Comparison of ENCODE assay signal across 19 cellular contexts in genomic region chr3:183401678-183402077, GRCh38. TPM values are rescaled to one million over a fixed set of nuclear protein-coding genes. Genes with fewer than 3 reads are reported as not detected.
DNase-seq lines count a peak whose midpoint lies in the region; ATAC-seq, FAIRE-seq and TF ChIP-seq lines count a peak whose summit lies in the region.
"Had no signal": no experiment of that assay in that cellular context is flagged by ENCODE, and none has a peak within 500 bp of the region (broad histone marks: within the 10 kb centered on the region; RNA-seq: fewer than 3 reads in every experiment).

No MANE protein-coding gene starts in this region.

- H3K27me3 ChIP-seq in OCI-LY3 (ENCODE audit: low read depth, low read length) (0 out of 2 replicates have a peak, but pooled peaks cover 13% of the 10 kb centered on the region), GM12878 (replicated peaks in 1 of 2; ENCODE audit: control insufficient read depth in 2 of 2, insufficient read depth in 2 of 2, low read length in 1 of 2) (no peaks in the 10 kb centered on the region; a peak in 1 of 4 replicates)

- H3K4me1 ChIP-seq in OCI-LY3 (ENCODE audit: low read length) (peaks cover 11% of the 10 kb centered on the region), GM12878 (ENCODE audit: control insufficient read depth, insufficient read depth, low read length) (no peaks in the 10 kb centered on the region), kidney (ENCODE audit: control insufficient read depth in 1 of 2, insufficient read depth in 1 of 2, low read depth in 1 of 2, low read length in 2 of 2) (no peaks in the 10 kb centered on the region)
- H3K4me1 ChIP-seq: A549 had no signal

- no peak for TF ChIP-seq EP300 in GM12878 (IDR thresholded peaks at IDR 0.05; ENCODE audit: borderline replicate concordance in 1 of 2, control insufficient read depth in 1 of 2, low read depth in 2 of 2, low read length in 2 of 2)

- H3K4me2 ChIP-seq in OCI-LY3 (ENCODE audit: low read length) (peak overlapping the region; percentile 18), GM12878 (ENCODE audit: control insufficient read depth, insufficient read depth) (no peak overlapping the region)
- H3K4me2 ChIP-seq: A549 had no signal

- intact Hi-C loops in GM12878 (cut with micrococcal nuclease; ENCODE audit: unreplicated experiment) (no loop called here), lower leg skin (cut with DNase I; ENCODE audit: low total_unique reads) (no loop called here), kidney (cut with DNase I) (no loop called here), Right ventricle myocardium inferior (cut with DNase I) (no loop called here)

- no peak for TF ChIP-seq CTCF in OCI-LY3 (IDR thresholded peaks at IDR 0.05; ENCODE audit: low read depth, low read length)
- no peak for TF ChIP-seq CTCF in GM12878 (IDR thresholded peaks at IDR 0.05 in 2 of 3, conservative IDR thresholded peaks at IDR 0.05 in 1 of 3; ENCODE audit: control insufficient read depth in 2 of 3, extremely low read depth in 1 of 3, insufficient read depth in 1 of 3, low read depth in 3 of 3, low read length in 3 of 3)
- TF ChIP-seq CTCF in lower leg skin (IDR thresholded peaks at IDR 0.05) = no peak
- TF ChIP-seq CTCF in kidney (IDR thresholded peaks at IDR 0.05; ENCODE audit: borderline replicate concordance, extremely low read depth, insufficient read depth) = no peak

- H3K4me3 ChIP-seq in OCI-LY3 (ENCODE audit: low read length) (no peak overlapping the region), GM12878 (no peak overlapping the region), lower leg skin (ENCODE audit: low read depth, poor library complexity, severe bottlenecking) (no peak overlapping the region), kidney (ENCODE audit: low read length in 2 of 2) (no peak overlapping the region)
- H3K4me3 ChIP-seq: A549, GM23248, HAP-1 had no signal

- POLR2A ChIA-PET in GM12878 (lab: Charles Lee) = interaction anchor here (0.6 kb wide), 2 partner anchors 88 to 224 kb away, joined by 4 to 6 read pairs; no protein-coding TSS in a partner anchor

- no peak for DNase-seq in GM12878 (ENCODE audit: low read depth, low spot score)
- no peak for DNase-seq in lower leg skin (ENCODE audit: low spot score in 2 of 2)
- no peak for DNase-seq in kidney
- no peak for DNase-seq in Right ventricle myocardium inferior (ENCODE audit: missing footprints)
- DNase-seq in glomerular visceral epithelial cell (ENCODE audit: extremely low spot score) = no peak
- DNase-seq: 8988T; C1 segment of cervical spinal cord; Calu3; CD4-positive, alpha-beta memory T cell; COR-L47; DMS153; DND-41; GM23248; HFFc6 had no signal

- H3K9ac ChIP-seq in OCI-LY3 (ENCODE audit: low read length) (no peak overlapping the region), GM12878 (ENCODE audit: control insufficient read depth, insufficient read depth, low read length) (no peak overlapping the region), kidney (ENCODE audit: low read length in 2 of 2) (no peak overlapping the region)
- H3K9ac ChIP-seq: GM23248 had no signal

- H3K27ac ChIP-seq in OCI-LY3 (ENCODE audit: low read length) = no peak overlapping the region
- H3K27ac ChIP-seq in GM12878 (ENCODE audit: control insufficient read depth, insufficient read depth) = no peak overlapping the region
- H3K27ac ChIP-seq in kidney (ENCODE audit: low read depth in 2 of 2, low read length in 2 of 2) = no peak overlapping the region
- H3K27ac ChIP-seq: A549, GM23248 had no signal

- H3K36me3 ChIP-seq in OCI-LY3 (replicated peaks; ENCODE audit: low read depth, low read length) (no peaks in the 10 kb centered on the region), GM12878 (ENCODE audit: control insufficient read depth in 2 of 2, insufficient read depth in 2 of 2, low read length in 1 of 2) (no peaks in the 10 kb centered on the region), kidney (ENCODE audit: control insufficient read depth in 1 of 2, insufficient read depth in 2 of 2, low read length in 2 of 2) (no peaks in the 10 kb centered on the region)
- H3K36me3 ChIP-seq: HAP-1 had no signal

- H3K79me2 ChIP-seq in OCI-LY3 (ENCODE audit: low read length) (no peaks in the 10 kb centered on the region), GM12878 (ENCODE audit: control insufficient read depth, insufficient read depth, low read length) (no peaks in the 10 kb centered on the region)

- CTCF ChIA-PET in GM12878 (lab: Yijun Ruan, JAX) = interaction anchor here (0.5 kb wide), 1 partner anchor 302 kb away, joined by 3 read pairs; no protein-coding TSS in a partner anchor

- SMC1A ChIA-PET in GM12878 (lab: Charles Lee; ENCODE audit: uncharacterized antibody, unreplicated experiment) = no interaction called here

- in situ Hi-C loops in GM12878 (cut with MboI) = no loop called here

- H2AFZ ChIP-seq in OCI-LY3 (ENCODE audit: low read depth, low read length) (no peak overlapping the region), GM12878 (ENCODE audit: control insufficient read depth, low read depth, low read length) (no peak overlapping the region)
- H2AFZ ChIP-seq: GM23248 had no signal

- ATAC-seq in GM18520 (IDR thresholded peaks at IDR 0.05; ENCODE audit: unreplicated experiment) (peak; percentile 45), GM12878 (peak; percentile 64), Right ventricle myocardium inferior (no peak)
- ATAC-seq: A549 had no signal

- TF ChIP-seq RAD21 in GM12878 (IDR thresholded peaks at IDR 0.05; ENCODE audit: insufficient read depth, low read depth, low read length) = no peak

- TF ChIP-seq POLR2A in GM12878 (IDR thresholded peaks at IDR 0.05; ENCODE audit: low read depth, low read length) = no peak
- no peak for TF ChIP-seq POLR2A in lower leg skin (IDR thresholded peaks at IDR 0.05)

- H4K20me1 ChIP-seq in OCI-LY3 (ENCODE audit: insufficient read depth, low read length) (no peaks in the 10 kb centered on the region), GM12878 (ENCODE audit: control insufficient read depth, insufficient read depth) (no peaks in the 10 kb centered on the region)

- RAD21 ChIA-PET in GM12878 (lab: Charles Lee; ENCODE audit: unreplicated experiment) = no interaction called here

- H3K9me3 ChIP-seq in OCI-LY3 (ENCODE audit: insufficient read depth, low read length) (no peaks in the 10 kb centered on the region), GM12878 (replicated peaks; ENCODE audit: control insufficient read depth, insufficient read depth, low read length) (no peaks in the 10 kb centered on the region), kidney (ENCODE audit: control insufficient read depth in 1 of 2, low read length in 2 of 2) (no peaks in the 10 kb centered on the region)
- H3K9me3 ChIP-seq: A549, HAP-1 had no signal

- 0% methylated on average over 1 of the region's 1 CpG for WGBS in GM12878 (ENCODE audit: insufficient coverage, insufficient replicate concordance, low lambda C conversion rate, missing lambda C conversion rate)
- 86 to 87% methylated on average over 1 of the region's 1 CpG for WGBS in lower leg skin, 2 donors

- BruUV-seq in GM12878 (replicated peaks; lab: Mats Ljungman, UMichigan) = no TSS peak

- FAIRE-seq in GM12878 (lab: Jason Lieb, UNC) (no peak), kidney (lab: Jason Lieb, UNC) (no peak)
- FAIRE-seq: A549, G401.6 had no signal

TF ChIP-seq in GM12878, 131 proteins besides CTCF, POLR2A, EP300 and RAD21 (continues in another document):
- no peak for TF ChIP-seq ZNF687 (IDR thresholded peaks at IDR 0.05)

RNA-seq across cellular contexts. Expression of gene MCF2L2, which starts 26.7 kb away (rescaled TPM):
- 6.4 and 7.5 TPM in 2 replicates for total RNA-seq in GM12878 (2013; cell fraction: nucleolus; rRNA removed)
- total RNA-seq in GM12878 (2014; rRNA removed) (2.8 and 2.9 TPM in 2 replicates), GM12878 (2014; rRNA removed; fragmentation: Illumina TruSeq; extraction: Trizol) (2.8 and 3.1 TPM in 2 replicates), GM12878 (2021) (1.6 and 2.2 TPM in 2 replicates), lower leg skin (1 to 10 TPM in 2 of 4 donors, under 1 TPM in 1, not detected in 1; 0.88 to 1.3 (median 1.1) TPM), kidney (1.7 TPM), Right ventricle myocardium inferior (0.22 TPM)
- polyA plus RNA-seq in GM12878 (2011; ENCODE audit: low read depth) = not detected
- polyA plus RNA-seq in GM12878 (2011; rRNA removed) (0.43 and 0.52 TPM in 2 replicates), GM12878 (2014; fragmentation: Illumina TruSeq; extraction: Trizol) (0.95 and 1.2 TPM in 2 replicates), GM12878 (2014; fragmentation: Nextera tagmentation; extraction: Ambion mirVana) (under 1 TPM; 0.37 to 0.42 TPM), GM12878 (2014; rRNA removed) (1.6 and 2.0 TPM in 2 replicates), GM12878 (2016; fragmentation: Nextera tagmentation; extraction: Ambion mirVana) (1 to 10 TPM in 1 of 2 experiments, under 1 TPM in 1; 0.72 to 1.6 TPM), kidney (ENCODE audit: insufficient read depth, low read depth, low replicate concordance) (0.32 TPM)
- polyA plus RNA-seq in GM12878 (2011; cell fraction: cytosol; rRNA removed) = 0.18 and 0.33 TPM in 2 replicates
- polyA plus RNA-seq in GM12878 (2011; cell fraction: nucleus; rRNA removed) = 0.88 and 1.0 TPM in 2 replicates
- 0.26 and 0.52 TPM in 2 replicates for polyA plus RNA-seq in GM12878 (2012)
- polyA minus RNA-seq in GM12878 (2011; rRNA and poly(A)+ RNA removed) = 1.4 and 1.7 TPM in 2 replicates
- 0.42 TPM in 1 of 2 replicates, not detected in the other for polyA minus RNA-seq in GM12878 (2011; cell fraction: cytosol; rRNA and poly(A)+ RNA removed)
- 0.85 and 1.6 TPM in 2 replicates for polyA minus RNA-seq in GM12878 (2011; cell fraction: nucleus; rRNA and poly(A)+ RNA removed)
- total RNA-seq: GM23248 had no signal
- polyA plus RNA-seq: GM23248 had no signal
